22 cellular contexts compared by ENCODE assay signal in the genomic region with DNA sequence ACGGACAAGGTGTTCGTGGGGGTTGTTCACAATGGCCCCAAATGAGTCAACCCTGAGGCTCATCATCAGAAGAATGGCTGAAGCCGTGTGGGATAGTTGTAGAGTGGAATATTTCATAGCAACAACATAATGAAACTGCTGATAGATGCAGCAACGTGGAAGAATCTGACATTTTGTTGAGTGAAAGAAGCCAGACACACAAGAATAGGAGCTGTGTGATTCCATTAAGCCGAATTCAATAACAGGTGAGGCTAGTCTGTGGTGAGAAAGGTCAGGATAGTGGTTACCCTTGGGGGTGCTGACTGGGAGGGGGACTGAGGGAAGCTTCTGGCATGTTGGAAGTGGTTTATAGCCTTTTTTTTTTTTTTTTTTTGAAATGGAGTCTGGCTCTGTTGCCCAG.
DNase-seq lines count a peak whose midpoint lies in the region; ATAC-seq, FAIRE-seq and TF ChIP-seq lines count a peak whose summit lies in the region.
"Had no signal": no experiment of that assay in that cellular context is flagged by ENCODE, and none has a peak within 500 bp of the region (broad histone marks: within the 10 kb centered on the region; RNA-seq: fewer than 3 reads in every experiment).

No MANE protein-coding gene starts in this region.

- no peak for TF ChIP-seq EP300 in SK-N-SH (IDR thresholded peaks at IDR 0.05; ENCODE audit: borderline replicate concordance in 1 of 2, low read depth in 1 of 2, low read length in 1 of 2)

- H3K36me3 Mint-ChIP-seq in progenitor cell of endocrine pancreas (ENCODE audit: insufficient read depth): no peaks in the 10 kb centered on the region
- H3K36me3 Mint-ChIP-seq: CD8-positive, alpha-beta T cell had no signal

- dilution Hi-C loops in IMR-90 (cut with HindIII; ENCODE audit: low sequenced_read_pairs, unreplicated experiment): no loop called here

- peaks cover 30% of the 10 kb centered on the region for H3K4me1 Mint-ChIP-seq in progenitor cell of endocrine pancreas (ENCODE audit: low read depth)

- peaks cover 23% of the 10 kb centered on the region for H3K4me1 ChIP-seq in IMR-90 (ENCODE audit: control insufficient read depth, insufficient read depth, low read length)
- peaks cover 16 to 20% of the 10 kb centered on the region in 2 experiments; a peak in 3 of 4 replicates for H3K4me1 ChIP-seq in SK-N-SH (ENCODE audit: control insufficient read depth in 1 of 2, insufficient read depth in 2 of 2, low read depth in 1 of 2, low read length in 1 of 2)

- no CpG with 5 or more reads among the region's 5 CpGs for WGBS in IMR-90 (ENCODE audit: extremely low coverage in 2 of 2, insufficient read length in 1 of 2), 2 experiments
- WGBS in SK-N-SH (ENCODE audit: low lambda C conversion rate): 71% methylated on average over 5 of the region's 5 CpGs

- no peak for TF ChIP-seq CTCF in IMR-90 (conservative IDR thresholded peaks at IDR 0.05; ENCODE audit: low read depth, low read length)
- TF ChIP-seq CTCF in SK-N-SH (IDR thresholded peaks at IDR 0.05): no peak
- no peak for TF ChIP-seq CTCF in progenitor cell of endocrine pancreas (IDR thresholded peaks at IDR 0.05; ENCODE audit: unreplicated experiment)

- intact Hi-C loops in IMR-90 (cut with micrococcal nuclease): no loop called here

- peak overlapping the region; percentile 50; the same call in 1 of the 2 replicates for H4K91ac ChIP-seq in IMR-90 (ENCODE audit: insufficient read depth, low read depth, low read length)

- H3K9me1 ChIP-seq in IMR-90 (ENCODE audit: insufficient read depth, low read length): peaks cover 15% of the 10 kb centered on the region; the same call in 1 of the 2 replicates

- H2BK15ac ChIP-seq in IMR-90 (ENCODE audit: low read depth, low read length): no peak overlapping the region

- peaks cover 35% of the 10 kb centered on the region for H3K27me3 Mint-ChIP-seq in progenitor cell of endocrine pancreas

- no peak overlapping the region for H3K4ac ChIP-seq in IMR-90 (ENCODE audit: low read depth, low read length)

- BruUV-seq in IMR-90 (replicated peaks; lab: Mats Ljungman, UMichigan): no TSS peak

- H3K14ac ChIP-seq in IMR-90 (replicated peaks; ENCODE audit: low read depth, low read length): 0 out of 2 replicates have a peak overlapping the region, but pooled peaks have one; percentile 25

- DNase-seq in IMR-90 (no peak), SK-N-SH (no peak), islet precursor cell (peak; percentile 25), progenitor cell of endocrine pancreas (ENCODE audit: low spot score, unreplicated experiment) (no peak), H54 (ENCODE audit: insufficient read length, low spot score) (no peak), NOMO-1 treated with DMSO at 0.1 percent for 48 hours (lab: John Stamatoyannopoulos, UW; ENCODE audit: unreplicated experiment) (no peak)
- DNase-seq in activated CD4-positive, alpha-beta T cell treated with anti-CD3 and anti-CD28 coated beads, Interleukin-2, amount 50 U/mL, for 4 hours: no peak
- DNase-seq: AML-193; C1 segment of cervical spinal cord; CD8-positive, alpha-beta T cell; HCEC 1CT; KG1; NCI-H1105 treated with DMSO at 0.1 percent for 48 hours; NCI-H2029 treated with DMSO at 0.1 percent for 48 hours; NCI-H226; NCI-H510A treated with DMSO at 0.1 percent for 48 hours; NCI-H748 treated with DMSO at 0.1 percent for 48 hours had no signal

- peak overlapping the region; percentile 78; the same call in 1 of the 2 replicates for H2AK5ac ChIP-seq in IMR-90 (ENCODE audit: low read depth, low read length)

- peaks cover 14% of the 10 kb centered on the region for H3F3A ChIP-seq in SK-N-SH (replicated peaks; ENCODE audit: insufficient read depth)

- H3K27me3 ChIP-seq in IMR-90 (ENCODE audit: control insufficient read depth, insufficient read depth, low read length): no peaks in the 10 kb centered on the region
- no peaks in the 10 kb centered on the region for H3K27me3 ChIP-seq in SK-N-SH (ENCODE audit: insufficient read depth)

- H3K4me3 ChIP-seq in IMR-90 (ENCODE audit: insufficient read depth, low read depth, low read length) (no peak overlapping the region), SK-N-SH (ENCODE audit: low read depth in 2 of 2, low read length in 1 of 2) (no peak overlapping the region)
- H3K4me3 ChIP-seq: GM23338 had no signal

- H3K23ac ChIP-seq in IMR-90 (ENCODE audit: low read depth, low read length): no peak overlapping the region

- FAIRE-seq in H54 (lab: Jason Lieb, UNC): no peak
- FAIRE-seq: GM12891, HepG2 had no signal

- peaks cover 1% of the 10 kb centered on the region; the same call in 1 of the 2 replicates for H3K36me3 ChIP-seq in IMR-90 (ENCODE audit: control insufficient read depth, insufficient read depth, low read length)
- peaks cover 0 to 5% of the 10 kb centered on the region in 2 experiments for H3K36me3 ChIP-seq in SK-N-SH (replicated peaks in 1 of 2; ENCODE audit: control insufficient read depth in 1 of 2, insufficient read depth in 2 of 2, low read length in 1 of 2)

- no peak overlapping the region for H2BK20ac ChIP-seq in IMR-90 (ENCODE audit: low read depth, low read length)

- peaks cover 37% of the 10 kb centered on the region for H3K79me2 ChIP-seq in SK-N-SH (ENCODE audit: insufficient read depth)

- no peak overlapping the region for H3K56ac ChIP-seq in IMR-90 (ENCODE audit: extremely low read depth, insufficient read depth, low read length)

- H2AFZ ChIP-seq in IMR-90 (replicated peaks; ENCODE audit: low read length, poor library complexity) (no peak overlapping the region), SK-N-SH (ENCODE audit: low read depth) (no peak overlapping the region)
- H2AFZ ChIP-seq: GM23338 had no signal

- POLR2A ChIA-PET in IMR-90 (lab: Charles Lee; ENCODE audit: unreplicated experiment): no interaction called here
- POLR2A ChIA-PET in SK-N-SH (lab: Yijun Ruan, JAX): no interaction called here

- ATAC-seq in IMR-90 (ENCODE audit: low read depth) (no peak), GM18909 (IDR thresholded peaks at IDR 0.05; ENCODE audit: poor library complexity, unreplicated experiment) (no peak)
- ATAC-seq: CD8-positive, alpha-beta T cell; GM23338; HepG2 had no signal

- TF ChIP-seq RAD21 in IMR-90 (IDR thresholded peaks at IDR 0.05; ENCODE audit: low read length) (no peak), SK-N-SH (IDR thresholded peaks at IDR 0.05; ENCODE audit: low read length) (no peak)

- no peak overlapping the region for H4K8ac ChIP-seq in IMR-90 (ENCODE audit: low read depth in 2 of 2, low read length in 2 of 2)

- no peak overlapping the region; the same call in 1 of the 2 replicates for H2BK120ac ChIP-seq in IMR-90 (ENCODE audit: low read depth, low read length)

- H3K9me2 ChIP-seq in SK-N-SH: no peaks in the 10 kb centered on the region

- no peaks in the 10 kb centered on the region for H3K9me3 Mint-ChIP-seq in progenitor cell of endocrine pancreas (ENCODE audit: low read depth)
- H3K9me3 Mint-ChIP-seq: CD8-positive, alpha-beta T cell; GM23338 had no signal

- H2AK9ac ChIP-seq in IMR-90 (replicated peaks; ENCODE audit: low read depth, low read length, poor library complexity): no peak overlapping the region

- H3K27ac Mint-ChIP-seq in progenitor cell of endocrine pancreas: peak overlapping the region; percentile 25
- H3K27ac Mint-ChIP-seq: CD8-positive, alpha-beta T cell; GM23338 had no signal

- H4K20me1 ChIP-seq in IMR-90 (ENCODE audit: insufficient read depth, low read length): no peaks in the 10 kb centered on the region; the same call in 1 of the 2 replicates
- H4K20me1 ChIP-seq in SK-N-SH (ENCODE audit: insufficient read depth): no peaks in the 10 kb centered on the region

- no peak overlapping the region for H3K4me3 Mint-ChIP-seq in progenitor cell of endocrine pancreas (ENCODE audit: low read depth)
- H3K4me3 Mint-ChIP-seq: CD8-positive, alpha-beta T cell; GM23338 had no signal

- H4K5ac ChIP-seq in IMR-90 (ENCODE audit: low read depth, low read length): no peak overlapping the region

- in situ Hi-C loops in IMR-90 (cut with MboI; ENCODE audit: low sequenced_read_pairs): loop anchor here (25.0 kb wide), 1 partner anchor 134 kb away; a partner anchor contains a TSS

- no peak overlapping the region for H2BK5ac ChIP-seq in IMR-90 (ENCODE audit: low read depth, low read length, poor library complexity, severe bottlenecking)

- TF ChIP-seq POLR2A in IMR-90 (IDR thresholded peaks at IDR 0.05; ENCODE audit: low read depth, low read length) (no peak), H54 (IDR thresholded peaks at IDR 0.05; ENCODE audit: low read depth, low read length) (no peak)

- H3K27ac ChIP-seq in IMR-90 (ENCODE audit: insufficient read depth, low read length): no peak overlapping the region
- H3K27ac ChIP-seq in SK-N-SH (ENCODE audit: low read depth in 2 of 2, low read length in 1 of 2): no peak overlapping the region
- H3K27ac ChIP-seq: HL-60 had no signal

- H3K79me1 ChIP-seq in IMR-90 (ENCODE audit: low read depth in 1 of 2, low read length in 2 of 2): peaks cover 29 to 77% of the 10 kb centered on the region in 2 experiments

- H3K4me2 ChIP-seq in IMR-90 (ENCODE audit: low read depth, low read length) (no peak overlapping the region), SK-N-SH (no peak overlapping the region)
- H3K4me2 ChIP-seq: GM23338 had no signal

- CTCF ChIA-PET in IMR-90 (lab: Yijun Ruan, JAX) (interaction anchor here (1.1 to 1.4 kb wide), 2 partner anchors 67 to 138 kb away, joined by 4 to 5 read pairs; no protein-coding TSS in a partner anchor), SK-N-SH (lab: Yijun Ruan, JAX) (interaction anchor here (1.1 to 2.0 kb wide), 5 partner anchors 10 to 148 kb away, joined by 3 to 8 read pairs (median 4); no protein-coding TSS in a partner anchor)

- H3K9ac ChIP-seq in IMR-90 (ENCODE audit: low read depth, low read length) (no peak overlapping the region), SK-N-SH (no peak overlapping the region)

- no peak overlapping the region for H3K18ac ChIP-seq in IMR-90 (ENCODE audit: low read depth, low read length)

- H3K9me3 ChIP-seq in IMR-90 (ENCODE audit: control insufficient read depth, insufficient read depth, low read length): no peaks in the 10 kb centered on the region
- H3K9me3 ChIP-seq in SK-N-SH: no peaks in the 10 kb centered on the region

TF ChIP-seq in IMR-90, 13 proteins besides CTCF, POLR2A, EP300 and RAD21 (continues in another document):
- no peak for TF ChIP-seq MAZ (IDR thresholded peaks at IDR 0.05; ENCODE audit: borderline replicate concordance, low read depth, low read length)

TF ChIP-seq in SK-N-SH, 30 proteins besides CTCF, POLR2A, EP300 and RAD21 (continues in another document):
- TF ChIP-seq MXI1 (IDR thresholded peaks at IDR 0.05; ENCODE audit: low read depth, low read length) (no peak), JUND (IDR thresholded peaks at IDR 0.05) (no peak), RFX5 (IDR thresholded peaks at IDR 0.05; ENCODE audit: low read length) (no peak), CHD2 (IDR thresholded peaks at IDR 0.05; ENCODE audit: low read length, partially characterized antibody) (no peak), GATA2 (CRISPR knock-in tag; IDR thresholded peaks at IDR 0.05) (no peak)
